In the genomic region with DNA sequence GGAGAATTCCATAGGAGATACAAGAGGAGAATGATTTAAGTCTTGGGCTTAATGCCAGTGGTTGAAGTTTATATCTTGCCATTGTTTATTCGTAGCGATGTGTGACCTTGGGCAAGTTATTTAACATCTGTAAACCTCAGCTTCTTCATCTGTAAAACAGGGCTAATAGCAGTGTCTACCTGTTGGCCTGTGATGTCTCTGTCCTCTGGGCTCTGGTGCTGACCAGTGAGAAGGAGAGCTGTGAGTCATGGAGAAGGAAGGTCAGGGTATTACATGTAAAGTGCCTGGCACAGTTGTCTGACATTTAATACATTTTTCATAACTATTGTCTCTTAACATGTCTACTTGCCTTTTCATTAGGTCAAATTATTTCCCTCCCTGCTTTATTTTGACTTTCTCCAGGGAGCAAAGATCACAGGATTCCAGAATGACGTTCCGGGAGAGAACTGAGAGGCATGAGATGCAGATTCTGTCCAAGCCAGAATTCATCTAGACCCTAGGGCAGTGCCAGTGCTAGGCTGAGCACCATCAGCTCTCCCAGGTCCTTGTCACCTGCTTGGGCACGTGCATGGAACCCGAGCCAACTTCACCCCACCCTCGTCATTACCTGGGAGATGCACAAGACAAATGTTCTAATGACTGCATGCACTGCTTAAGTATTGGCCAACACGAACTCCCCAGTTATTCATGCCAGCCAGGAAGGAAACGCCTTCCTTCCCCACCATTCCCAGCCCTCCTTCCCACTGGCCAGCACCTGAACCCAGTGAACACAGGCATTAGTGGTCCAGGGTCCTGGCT, we compare ENCODE assay signal across 1 cellular context.
TF ChIP-seq lines count a peak whose summit lies in the region.

No MANE protein-coding gene starts in this region.

TF ChIP-seq in HEK293, 187 proteins besides CTCF, POLR2A, EP300 and RAD21 (continued from another document):
- TF ChIP-seq, protein P1, sequence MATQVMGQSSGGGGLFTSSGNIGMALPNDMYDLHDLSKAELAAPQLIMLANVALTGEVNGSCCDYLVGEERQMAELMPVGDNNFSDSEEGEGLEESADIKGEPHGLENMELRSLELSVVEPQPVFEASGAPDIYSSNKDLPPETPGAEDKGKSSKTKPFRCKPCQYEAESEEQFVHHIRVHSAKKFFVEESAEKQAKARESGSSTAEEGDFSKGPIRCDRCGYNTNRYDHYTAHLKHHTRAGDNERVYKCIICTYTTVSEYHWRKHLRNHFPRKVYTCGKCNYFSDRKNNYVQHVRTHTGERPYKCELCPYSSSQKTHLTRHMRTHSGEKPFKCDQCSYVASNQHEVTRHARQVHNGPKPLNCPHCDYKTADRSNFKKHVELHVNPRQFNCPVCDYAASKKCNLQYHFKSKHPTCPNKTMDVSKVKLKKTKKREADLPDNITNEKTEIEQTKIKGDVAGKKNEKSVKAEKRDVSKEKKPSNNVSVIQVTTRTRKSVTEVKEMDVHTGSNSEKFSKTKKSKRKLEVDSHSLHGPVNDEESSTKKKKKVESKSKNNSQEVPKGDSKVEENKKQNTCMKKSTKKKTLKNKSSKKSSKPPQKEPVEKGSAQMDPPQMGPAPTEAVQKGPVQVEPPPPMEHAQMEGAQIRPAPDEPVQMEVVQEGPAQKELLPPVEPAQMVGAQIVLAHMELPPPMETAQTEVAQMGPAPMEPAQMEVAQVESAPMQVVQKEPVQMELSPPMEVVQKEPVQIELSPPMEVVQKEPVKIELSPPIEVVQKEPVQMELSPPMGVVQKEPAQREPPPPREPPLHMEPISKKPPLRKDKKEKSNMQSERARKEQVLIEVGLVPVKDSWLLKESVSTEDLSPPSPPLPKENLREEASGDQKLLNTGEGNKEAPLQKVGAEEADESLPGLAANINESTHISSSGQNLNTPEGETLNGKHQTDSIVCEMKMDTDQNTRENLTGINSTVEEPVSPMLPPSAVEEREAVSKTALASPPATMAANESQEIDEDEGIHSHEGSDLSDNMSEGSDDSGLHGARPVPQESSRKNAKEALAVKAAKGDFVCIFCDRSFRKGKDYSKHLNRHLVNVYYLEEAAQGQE (tag by site-specific recombination; IDR thresholded peaks at IDR 0.05): peak; percentile 65; the same call in 1 of the 2 replicates
- TF ChIP-seq ZFP37 (tag by site-specific recombination; IDR thresholded peaks at IDR 0.05): no peak
